10 cellular contexts compared by ENCODE assay signal in genomic region chr2:52976132-52976949, GRCh38.
DNase-seq lines count a peak whose midpoint lies in the region; ATAC-seq lines count a peak whose summit lies in the region.
"Had no signal": no experiment of that assay in that cellular context is flagged by ENCODE, and none has a peak within 500 bp of the region (broad histone marks: within the 10 kb centered on the region; RNA-seq: fewer than 3 reads in every experiment).

No MANE protein-coding gene starts in this region.

- H3K36me3 Mint-ChIP-seq in stimulated activated naive B cell treated with anti-CD40 and anti-IgM and Interleukin-4, amounts not matched to agents 10 μg/mL and 1 μg/mL and 100 μg/mL, for 72 hours, result no peaks in the 10 kb centered on the region
- H3K36me3 Mint-ChIP-seq in activated naive CD4-positive, alpha-beta T cell treated with anti-CD3 and anti-CD28 coated beads, Interleukin-2, amount 50 U/mL, for 72 hours, result no peaks in the 10 kb centered on the region

- H3K27me3 Mint-ChIP-seq in stimulated activated naive B cell treated with anti-CD40 and anti-IgM and Interleukin-4, amounts not matched to agents 10 μg/mL and 1 μg/mL and 100 μg/mL, for 72 hours, result no peaks in the 10 kb centered on the region

- H3K4me3 Mint-ChIP-seq in stimulated activated naive B cell treated with anti-CD40 and anti-IgM and Interleukin-4, amounts not matched to agents 10 μg/mL and 1 μg/mL and 100 μg/mL, for 72 hours, result no peak overlapping the region

- DNase-seq in SIG-M5 treated with dmso at 0.1 percent for 504 hours (lab: John Stamatoyannopoulos, UW; ENCODE audit: unreplicated experiment) (peak; percentile 1), SIG-M5 (lab: John Stamatoyannopoulos, UW) (no peak), NAMALWA (ENCODE audit: low spot score) (peak; percentile 41), dedifferentiated amniotic fluid mesenchymal stem cell (ENCODE audit: extremely low spot score) (peak; percentile 18)
- no peak for DNase-seq in stimulated activated naive B cell treated with anti-CD40 and anti-IgM and Interleukin-4, amounts not matched to agents 10 μg/mL and 1 μg/mL and 100 μg/mL, for 72 hours
- no peak for DNase-seq in stimulated activated CD4-positive, alpha-beta T cell treated with anti-CD3 and anti-CD28 coated beads, Interleukin-2, amount 100 ng/mL, for 24 hours
- no peak for DNase-seq in activated naive CD4-positive, alpha-beta T cell treated with anti-CD3 and anti-CD28 coated beads, Interleukin-2, amount 50 U/mL, for 72 hours (ENCODE audit: low spot score in 2 of 2)
- DNase-seq: stimulated activated CD8-positive, alpha-beta memory T cell treated with anti-CD3 and anti-CD28 coated beads, Interleukin-4, amount 100 ng/mL, for 48 hours had no signal

- ATAC-seq in stimulated activated naive B cell treated with anti-CD40 and anti-IgM and Interleukin-4, amounts not matched to agents 10 μg/mL and 1 μg/mL and 100 μg/mL, for 72 hours (replicated peaks), result peak; percentile 31 to 76
- ATAC-seq in activated naive CD4-positive, alpha-beta T cell treated with anti-CD3 and anti-CD28 coated beads, Interleukin-2, amount 50 U/mL, for 72 hours, result no peak
- no peak for ATAC-seq in GM19455 (IDR thresholded peaks at IDR 0.05; ENCODE audit: unreplicated experiment)
- ATAC-seq: Right ventricle myocardium inferior had no signal

- no peak overlapping the region for H3K27ac Mint-ChIP-seq in stimulated activated naive B cell treated with anti-CD40 and anti-IgM and Interleukin-4, amounts not matched to agents 10 μg/mL and 1 μg/mL and 100 μg/mL, for 72 hours
- H3K27ac Mint-ChIP-seq in activated naive CD4-positive, alpha-beta T cell treated with anti-CD3 and anti-CD28 coated beads, Interleukin-2, amount 50 U/mL, for 72 hours, result no peak overlapping the region

- peaks cover 0 to 3% of the 10 kb centered on the region in 2 donors for H3K9me3 Mint-ChIP-seq in stimulated activated naive B cell treated with anti-CD40 and anti-IgM and Interleukin-4, amounts not matched to agents 10 μg/mL and 1 μg/mL and 100 μg/mL, for 72 hours
- peaks cover 4 to 5% of the 10 kb centered on the region in 2 donors for H3K9me3 Mint-ChIP-seq in activated naive CD4-positive, alpha-beta T cell treated with anti-CD3 and anti-CD28 coated beads, Interleukin-2, amount 50 U/mL, for 72 hours

- no peaks in the 10 kb centered on the region for H3K4me1 Mint-ChIP-seq in stimulated activated naive B cell treated with anti-CD40 and anti-IgM and Interleukin-4, amounts not matched to agents 10 μg/mL and 1 μg/mL and 100 μg/mL, for 72 hours

Comparison
In these comparisons a context has a peak if more than half of its experiments do, and no peak if none do; other contexts are left out.
1. DNase-seq: peak in SIG-M5 treated with dmso at 0.1 percent for 504 hours (single experiment), NAMALWA (single experiment) and dedifferentiated amniotic fluid mesenchymal stem cell (single experiment); none in SIG-M5 (single experiment), stimulated activated naive B cell treated with anti-CD40 and anti-IgM and Interleukin-4, amounts not matched to agents 10 μg/mL and 1 μg/mL and 100 μg/mL, for 72 hours (single experiment), stimulated activated CD4-positive, alpha-beta T cell treated with anti-CD3 and anti-CD28 coated beads, Interleukin-2, amount 100 ng/mL, for 24 hours (0 of 2) and activated naive CD4-positive, alpha-beta T cell treated with anti-CD3 and anti-CD28 coated beads, Interleukin-2, amount 50 U/mL, for 72 hours (0 of 2).
2. ATAC-seq: peak in stimulated activated naive B cell treated with anti-CD40 and anti-IgM and Interleukin-4, amounts not matched to agents 10 μg/mL and 1 μg/mL and 100 μg/mL, for 72 hours (2 of 2); none in activated naive CD4-positive, alpha-beta T cell treated with anti-CD3 and anti-CD28 coated beads, Interleukin-2, amount 50 U/mL, for 72 hours (0 of 2) and GM19455 (single experiment).